22 cellular contexts compared by ENCODE assay signal in the genomic region with DNA sequence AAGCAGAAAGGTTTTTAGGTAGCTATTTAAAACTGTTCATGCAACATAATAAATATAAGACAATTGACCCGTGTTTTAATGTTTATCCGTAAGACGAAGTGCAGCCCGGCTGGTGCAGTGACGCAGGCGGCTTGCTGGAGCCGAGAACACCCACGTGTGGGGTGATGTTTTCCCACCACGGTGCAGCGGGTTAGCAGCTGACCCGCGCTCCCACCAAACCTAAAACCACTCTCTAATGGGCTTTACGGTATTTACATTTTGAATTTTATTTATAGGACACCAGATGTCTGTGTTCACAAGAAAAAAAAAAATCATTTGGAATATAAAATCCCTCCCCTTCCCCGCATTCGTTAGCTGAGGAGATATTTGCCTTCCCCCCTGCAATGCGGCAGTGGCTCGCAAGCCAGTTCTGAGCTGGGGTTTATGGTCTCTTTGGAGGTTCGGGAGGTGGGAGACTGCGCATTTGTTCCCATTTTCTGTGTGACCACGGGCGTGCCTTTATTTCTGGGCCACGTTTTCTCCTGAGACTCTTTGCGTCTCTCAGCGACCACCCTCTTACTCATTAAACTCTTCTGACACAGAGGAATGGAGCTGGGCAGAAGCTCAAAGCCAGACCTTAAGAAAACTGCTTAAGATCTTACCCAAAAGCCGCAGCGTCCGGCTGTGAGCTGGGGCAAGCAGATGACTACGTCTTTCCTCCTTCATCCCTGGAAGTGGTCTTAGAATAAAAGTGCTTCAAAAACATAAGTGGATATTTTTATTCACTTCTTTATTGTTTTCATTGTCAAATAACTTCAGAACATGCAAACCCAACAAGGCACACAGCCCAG.
DNase-seq lines count a peak whose midpoint lies in the region; ATAC-seq and TF ChIP-seq lines count a peak whose summit lies in the region.
"Had no signal": no experiment of that assay in that cellular context is flagged by ENCODE, and none has a peak within 500 bp of the region (broad histone marks: within the 10 kb centered on the region; RNA-seq: fewer than 3 reads in every experiment).

No MANE protein-coding gene starts in this region.

- TF ChIP-seq POLR2A in Peyer's patch (IDR thresholded peaks at IDR 0.05) (no peak), esophagus squamous epithelium (IDR thresholded peaks at IDR 0.05) (no peak)

- H3K9me3 Mint-ChIP-seq in activated naive CD4-positive, alpha-beta T cell treated with anti-CD3 and anti-CD28 coated beads for 36 hours: no peaks in the 10 kb centered on the region
- H3K9me3 Mint-ChIP-seq: activated naive CD4-positive, alpha-beta T cell treated with anti-CD3 and anti-CD28 coated beads, Interleukin-2, amount 10 ng/mL, durations not matched to agents 7 days and 5 days; activated T-cell treated with anti-CD3 and anti-CD28 coated beads, Interleukin-2, amount 50 U/mL, for 4 hours; HFFc6; mesothelial cell of epicardium had no signal

- H3K27ac Mint-ChIP-seq in activated naive CD4-positive, alpha-beta T cell treated with anti-CD3 and anti-CD28 coated beads for 36 hours: no peak overlapping the region
- H3K27ac Mint-ChIP-seq: activated naive CD4-positive, alpha-beta T cell treated with anti-CD3 and anti-CD28 coated beads, Interleukin-2, amount 10 ng/mL, durations not matched to agents 7 days and 5 days; HFFc6; mesothelial cell of epicardium had no signal

- 42 to 59% methylated on average over 25 to 28 of the region's 28 CpGs for WGBS in esophagus squamous epithelium, 2 donors

- ATAC-seq in GM18517 (IDR thresholded peaks at IDR 0.05; ENCODE audit: unreplicated experiment): no peak
- ATAC-seq: activated T-cell treated with anti-CD3 and anti-CD28 coated beads, Interleukin-2, amount 50 U/mL, for 4 hours had no signal

- peaks cover 0 to 8% (median 0%) of the 10 kb centered on the region in 4 donors for H3K4me1 ChIP-seq in Peyer's patch
- peaks cover 0 to 6% (median 0%) of the 10 kb centered on the region in 3 donors for H3K4me1 ChIP-seq in esophagus squamous epithelium
- H3K4me1 ChIP-seq in stomach smooth muscle (ENCODE audit: control insufficient read depth, insufficient read depth, low read length): peaks cover 32% of the 10 kb centered on the region
- H3K4me1 ChIP-seq: spleen, vagina had no signal

- H3K36me3 ChIP-seq in Peyer's patch (no peaks in the 10 kb centered on the region), esophagus squamous epithelium (no peaks in the 10 kb centered on the region), stomach smooth muscle (ENCODE audit: control insufficient read depth in 2 of 2, insufficient read depth in 2 of 2, low read length in 2 of 2) (no peaks in the 10 kb centered on the region)
- H3K36me3 ChIP-seq: spleen, vagina had no signal

- no peak overlapping the region for H3K4me3 Mint-ChIP-seq in activated naive CD4-positive, alpha-beta T cell treated with anti-CD3 and anti-CD28 coated beads for 36 hours
- H3K4me3 Mint-ChIP-seq: activated naive CD4-positive, alpha-beta T cell treated with anti-CD3 and anti-CD28 coated beads, Interleukin-2, amount 10 ng/mL, durations not matched to agents 7 days and 5 days; activated T-cell treated with anti-CD3 and anti-CD28 coated beads, Interleukin-2, amount 50 U/mL, for 4 hours; HFFc6; mesothelial cell of epicardium had no signal

- peaks cover 58% of the 10 kb centered on the region for H3K27me3 Mint-ChIP-seq in activated naive CD4-positive, alpha-beta T cell treated with anti-CD3 and anti-CD28 coated beads for 36 hours (ENCODE audit: low read depth)

- no peak overlapping the region for H3K4me3 ChIP-seq in Peyer's patch
- H3K4me3 ChIP-seq in esophagus squamous epithelium: peak overlapping the region in 3 of 4 donors; percentile 12 to 53 (median 29)
- peak overlapping the region; percentile 38 to 67 for H3K4me3 ChIP-seq in stomach smooth muscle (ENCODE audit: low read length in 2 of 2)
- H3K4me3 ChIP-seq: spleen, vagina had no signal

- H3K4me1 Mint-ChIP-seq in activated naive CD4-positive, alpha-beta T cell treated with anti-CD3 and anti-CD28 coated beads for 36 hours (ENCODE audit: low read depth): no peaks in the 10 kb centered on the region
- H3K4me1 Mint-ChIP-seq: activated naive CD4-positive, alpha-beta T cell treated with anti-CD3 and anti-CD28 coated beads, Interleukin-2, amount 10 ng/mL, durations not matched to agents 7 days and 5 days had no signal

- no peak for TF ChIP-seq CTCF in Peyer's patch (IDR thresholded peaks at IDR 0.05)
- TF ChIP-seq CTCF in esophagus squamous epithelium (IDR thresholded peaks at IDR 0.05): no peak

- H3K27me3 ChIP-seq in Peyer's patch (no peaks in the 10 kb centered on the region), esophagus squamous epithelium (peaks cover 0 to 76% (median 0%) of the 10 kb centered on the region in 4 donors), stomach smooth muscle (ENCODE audit: control insufficient read depth in 1 of 2, insufficient read depth in 2 of 2, low read length in 2 of 2) (no peaks in the 10 kb centered on the region)
- H3K27me3 ChIP-seq: vagina had no signal

- intact Hi-C loops in esophagus squamous epithelium (cut with DNase I): loop anchor here (5.0 kb wide), 1 partner anchor 317 kb away; no protein-coding TSS in a partner anchor
- intact Hi-C loops in activated naive CD4-positive, alpha-beta T cell treated with anti-CD3 and anti-CD28 coated beads for 36 hours (cut with micrococcal nuclease): no loop called here

- H3K27ac ChIP-seq in Peyer's patch: peak overlapping the region; percentile 65 to 93 (median 78)
- H3K27ac ChIP-seq in esophagus squamous epithelium: peak overlapping the region; percentile 38 to 92 (median 82)
- peak overlapping the region; percentile 97 for H3K27ac ChIP-seq in stomach smooth muscle (ENCODE audit: low read length)
- H3K27ac ChIP-seq: RWPE1, spleen, vagina had no signal

- DNase-seq in Peyer's patch (peak in 1 of 3 donors; percentile 67), esophagus squamous epithelium (lab: John Stamatoyannopoulos, UW) (no peak), mesenteric fat pad (ENCODE audit: low spot score) (peak; percentile 45), OCI-M2 (lab: John Stamatoyannopoulos, UW; ENCODE audit: unreplicated experiment) (no peak)
- DNase-seq in activated naive CD4-positive, alpha-beta T cell treated with anti-CD3 and anti-CD28 coated beads for 36 hours: no peak
- DNase-seq in stimulated activated CD8-positive, alpha-beta memory T cell treated with anti-CD3 and anti-CD28 coated beads, Interleukin-4, amount 100 ng/mL, for 48 hours: no peak
- DNase-seq: activated CD4-positive, alpha-beta T cell treated with anti-CD3 and anti-CD28 coated beads for 1 hour; activated CD8-positive, alpha-beta memory T cell treated with anti-CD3 and anti-CD28 coated beads for 24 hours; activated naive CD4-positive, alpha-beta T cell treated with anti-CD3 and anti-CD28 coated beads, Interleukin-2, amount 10 ng/mL, durations not matched to agents 7 days and 5 days; activated T-cell treated with anti-CD3 and anti-CD28 coated beads, Interleukin-2, amount 50 U/mL, for 4 hours; foreskin fibroblast; HFFc6; kidney glomerular epithelial cell; NCI-H524; spleen; stimulated activated CD4-positive, alpha-beta T cell treated with anti-CD3 and anti-CD28 coated beads, Interleukin-4, amount 100 ng/mL, for 24 hours; T1000 had no signal

- CTCF ChIA-PET in activated naive CD4-positive, alpha-beta T cell treated with anti-CD3 and anti-CD28 coated beads for 36 hours (lab: Charles Lee): no interaction called here

- peak overlapping the region; percentile 63 to 80 for H3K9ac ChIP-seq in stomach smooth muscle (ENCODE audit: low read length in 2 of 2)

- no peaks in the 10 kb centered on the region for H3K36me3 Mint-ChIP-seq in activated naive CD4-positive, alpha-beta T cell treated with anti-CD3 and anti-CD28 coated beads for 36 hours (ENCODE audit: low read depth)
- H3K36me3 Mint-ChIP-seq: activated naive CD4-positive, alpha-beta T cell treated with anti-CD3 and anti-CD28 coated beads, Interleukin-2, amount 10 ng/mL, durations not matched to agents 7 days and 5 days; mesothelial cell of epicardium had no signal

- no peaks in the 10 kb centered on the region for H3K9me3 ChIP-seq in Peyer's patch
- no peaks in the 10 kb centered on the region for H3K9me3 ChIP-seq in esophagus squamous epithelium
- H3K9me3 ChIP-seq in stomach smooth muscle (ENCODE audit: control insufficient read depth in 2 of 2, low read length in 2 of 2): no peaks in the 10 kb centered on the region
- H3K9me3 ChIP-seq: spleen, vagina had no signal

Comparison
In these comparisons a context has a peak if more than half of its experiments do, and no peak if none do; other contexts are left out.
1. H3K4me3 ChIP-seq: peak in esophagus squamous epithelium (3 of 4) and stomach smooth muscle (2 of 2); none in Peyer's patch (0 of 4).
2. Peak in every context shown above with its lines, with median percentiles within 50 percentile points of each other: H3K27ac ChIP-seq.